In the genomic region with DNA sequence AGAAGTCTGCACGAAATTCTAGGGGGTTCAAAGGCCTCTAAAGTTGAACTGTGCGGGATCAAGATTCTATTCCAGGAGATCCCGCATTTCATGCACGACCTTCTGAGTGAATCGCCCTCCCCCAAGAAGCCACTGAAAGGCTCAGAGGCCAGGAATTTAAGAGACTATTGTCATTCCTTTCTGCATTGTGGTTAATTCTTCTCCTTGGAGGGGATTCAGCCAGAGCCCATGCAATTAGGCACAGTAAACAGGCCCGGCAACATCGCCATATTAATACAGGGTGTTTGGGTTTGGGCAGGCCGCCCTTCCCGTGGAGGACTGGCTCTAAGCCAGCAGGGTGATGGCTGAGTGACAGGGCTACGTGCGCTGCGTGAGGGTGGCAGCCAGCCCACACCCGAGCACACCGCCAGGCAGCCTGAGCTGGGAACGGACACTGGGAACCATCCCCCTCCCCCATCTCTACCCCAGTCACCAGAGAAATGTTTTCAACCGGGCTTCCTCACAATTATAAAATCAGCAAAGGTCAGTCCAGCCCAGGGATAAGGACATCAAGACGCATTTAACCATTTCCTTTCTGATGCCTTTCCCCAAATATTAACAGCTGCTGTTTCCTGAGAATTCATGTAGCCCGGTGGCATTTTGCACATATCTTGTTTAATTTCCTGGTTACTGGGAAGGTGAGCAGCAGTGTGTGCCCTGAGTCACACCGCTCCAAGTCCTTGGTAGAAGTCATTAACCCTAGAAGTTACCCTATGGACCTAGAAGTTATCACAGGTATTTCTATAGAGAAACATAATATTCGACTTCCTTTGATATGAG, we compare ENCODE assay signal across 9 cellular contexts. TPM values are rescaled to one million over a fixed set of nuclear protein-coding genes. Genes with fewer than 3 reads are reported as not detected.
DNase-seq lines count a peak whose midpoint lies in the region; ATAC-seq and TF ChIP-seq lines count a peak whose summit lies in the region.
"Had no signal": no experiment of that assay in that cellular context is flagged by ENCODE, and none has a peak within 500 bp of the region (broad histone marks: within the 10 kb centered on the region; RNA-seq: fewer than 3 reads in every experiment).

No MANE protein-coding gene starts in this region.

- no peaks in the 10 kb centered on the region for H3K27me3 ChIP-seq in BE2C
- H3K27me3 ChIP-seq: BLaER1 treated with 17β-estradiol and CSF1 and Interleukin-3, amounts not matched to agents 10 nM and 100 nM had no signal

- no peak for ATAC-seq in HG03520 (IDR thresholded peaks at IDR 0.05; ENCODE audit: unreplicated experiment)

- no peaks in the 10 kb centered on the region for H3K9me3 ChIP-seq in BE2C
- H3K9me3 ChIP-seq: BLaER1 treated with 17β-estradiol and CSF1 and Interleukin-3, amounts not matched to agents 10 nM and 100 nM had no signal

- peak overlapping the region; percentile 43 for H3K4me3 ChIP-seq in BE2C (ENCODE audit: low read depth, low read length)
- H3K4me3 ChIP-seq: BLaER1 treated with 17β-estradiol and CSF1 and Interleukin-3, amounts not matched to agents 10 nM and 100 nM had no signal

- peak; percentile 90 for DNase-seq in BE2C
- DNase-seq in HT-29 (ENCODE audit: low spot score), result peak; percentile 65
- DNase-seq in SHP77 (lab: John Stamatoyannopoulos, UW), result peak; percentile 92
- peak in 41 of 42 donors; percentile 31 to 84 (median 63) for DNase-seq in head of caudate nucleus
- DNase-seq in posterior vena cava (ENCODE audit: low spot score), result peak; percentile 87
- no peak for DNase-seq in activated CD4-positive, alpha-beta T cell treated with anti-CD3 and anti-CD28 coated beads, Interleukin-2, amount 50 U/mL, for 48 hours
- DNase-seq in activated effector memory CD4-positive, alpha-beta T cell treated with anti-CD3 and anti-CD28 coated beads, Interleukin-2, amount 50 U/mL, for 16 hours, result no peak

- TF ChIP-seq CTCF in BE2C (IDR thresholded peaks at IDR 0.05; ENCODE audit: low read depth, low read length), result no peak

- peaks cover 10% of the 10 kb centered on the region; the same call in 1 of the 2 replicates for H3K36me3 ChIP-seq in BE2C
- H3K36me3 ChIP-seq: BLaER1 treated with 17β-estradiol and CSF1 and Interleukin-3, amounts not matched to agents 10 nM and 100 nM had no signal

- H3K4me1 ChIP-seq in BE2C, result peaks cover 36% of the 10 kb centered on the region
- H3K4me1 ChIP-seq: BLaER1 treated with 17β-estradiol and CSF1 and Interleukin-3, amounts not matched to agents 10 nM and 100 nM had no signal

- intact Hi-C loops in head of caudate nucleus (cut with DNase I) (no loop called here), posterior vena cava (cut with DNase I) (no loop called here)

RNA-seq across cellular contexts. Expression of a gene that starts 12.5 kb away (rescaled TPM):
- 16.5 TPM for polyA plus RNA-seq in BE2C (2012; ENCODE audit: insufficient read depth, insufficient read length, low read depth)
- 5.0 and 6.8 TPM in 2 replicates for total RNA-seq in HT-29 (2014; rRNA removed; shearing (Covaris generic))
- 10 to 100 TPM; 15.2 to 29.2 TPM for total RNA-seq in posterior vena cava

Comparison
In these comparisons a context has a peak if more than half of its experiments do, and no peak if none do; other contexts are left out.
1. DNase-seq: peak in BE2C (single experiment), HT-29 (single experiment), SHP77 (2 of 2), head of caudate nucleus (41 of 42) and posterior vena cava (single experiment); none in activated CD4-positive, alpha-beta T cell treated with anti-CD3 and anti-CD28 coated beads, Interleukin-2, amount 50 U/mL, for 48 hours (0 of 2) and activated effector memory CD4-positive, alpha-beta T cell treated with anti-CD3 and anti-CD28 coated beads, Interleukin-2, amount 50 U/mL, for 16 hours (single experiment).